ENCODE assay signal across 8 cellular contexts in genomic region chr19:50511069-50511822, GRCh38. TPM values are rescaled to one million over a fixed set of nuclear protein-coding genes. Genes with fewer than 3 reads are reported as not detected.
A peak's percentile ranks its signal among the peaks of the same experiment; 100 is the strongest.
DNase-seq lines count a peak whose midpoint lies in the region; ATAC-seq and TF ChIP-seq lines count a peak whose summit lies in the region.

Gene JOSD2 (minus strand): TSS chr19:50511191. CDS start chr19:50510431, 760 bp downstream.

- no peaks in the 10 kb centered on the region for H3K9me3 ChIP-seq in PC-3 (ENCODE audit: low read length)
- no peaks in the 10 kb centered on the region for H3K9me3 ChIP-seq in mononuclear cell (ENCODE audit: low read depth, low read length)

- H3K27ac ChIP-seq in PC-3 (ENCODE audit: low read length): peak within 1 kb of the TSS; percentile 20

- no peaks in the 10 kb centered on the region for H3F3A ChIP-seq in PC-3 (ENCODE audit: low read length, unreplicated experiment)

- TF ChIP-seq CTCF in PC-3 (conservative IDR thresholded peaks at IDR 0.05; ENCODE audit: low read depth, low read length) (no peak), epithelial cell of esophagus (IDR thresholded peaks at IDR 0.05; ENCODE audit: insufficient read depth, low read depth, low read length, missing control alignments) (no peak)

- no peaks in the 10 kb centered on the region for H3K36me3 ChIP-seq in PC-3 (ENCODE audit: low read depth, low read length)

- no peak for TF ChIP-seq RAD21 in Ishikawa (IDR thresholded peaks at IDR 0.05; ENCODE audit: low read depth)

- DNase-seq in DMS 273 treated with DMSO at 0.1 percent for 48 hours (lab: John Stamatoyannopoulos, UW) (peak; percentile 97), PC-3 (peak; percentile 99), activated T-cell treated with anti-CD3 and anti-CD28 coated beads for 48 hours (ENCODE audit: low read depth) (peak; percentile 94), epithelial cell of esophagus (ENCODE audit: low read depth) (peak; percentile 99)
- DNase-seq in stimulated activated CD8-positive, alpha-beta memory T cell treated with anti-CD3 and anti-CD28 coated beads, Interleukin-4, amount 100 ng/mL, for 1 hour (ENCODE audit: low read depth in 2 of 2, low spot score in 1 of 2): peak; percentile 92

- H3K9ac ChIP-seq in PC-3 (ENCODE audit: low read length): peak within 1 kb of the TSS; percentile 83

- H2AFZ ChIP-seq in PC-3 (ENCODE audit: low read length): peak within 1 kb of the TSS; percentile 80

- intact Hi-C loops in PC-3 (cut with micrococcal nuclease): loop anchor here (1.0 kb wide), 2 partner anchors 135 to 182 kb away; partner anchors contain the start of genes KCNC3 and NR1H2

- no peaks in the 10 kb centered on the region for H3K9me2 ChIP-seq in PC-3 (replicated peaks; ENCODE audit: low read length)

- no TSS peak for BruUV-seq in PC-3 (replicated peaks; lab: Mats Ljungman, UMichigan)

- H3K4me2 ChIP-seq in PC-3 (ENCODE audit: low read length): peak within 1 kb of the TSS; percentile 90

- H3K27me3 ChIP-seq in PC-3 (ENCODE audit: low read length): no peaks in the 10 kb centered on the region
- H3K27me3 ChIP-seq in mononuclear cell (ENCODE audit: insufficient read depth, low read length): no peaks in the 10 kb centered on the region

- no peaks in the 10 kb centered on the region for H4K20me1 ChIP-seq in PC-3 (ENCODE audit: low read length)

- POLR2A ChIA-PET in PC-3 (lab: Charles Lee; ENCODE audit: unreplicated experiment): interaction anchor here (0.5 to 0.6 kb wide), 6 partner anchors 135 to 328 kb away, joined by 3 to 8 read pairs (median 4); partner anchors contain the start of genes MYH14 and NR1H2

- H3K4me1 ChIP-seq in PC-3 (ENCODE audit: insufficient read depth, low read length): 0 out of 2 replicates have a peak, but pooled peaks cover 7% of the 10 kb centered on the region
- H3K4me1 ChIP-seq in mononuclear cell (ENCODE audit: insufficient read depth, low read length): peaks cover 10% of the 10 kb centered on the region

- no peak for TF ChIP-seq EP300 in Ishikawa (IDR thresholded peaks at IDR 0.05; ENCODE audit: borderline replicate concordance)

- ATAC-seq in GM21529 (IDR thresholded peaks at IDR 0.05; ENCODE audit: unreplicated experiment) (peak; percentile 83), PC-3 (peak; percentile 98)

- H3K79me2 ChIP-seq in PC-3 (ENCODE audit: low read length): 0 out of 2 replicates have a peak, but pooled peaks cover 3% of the 10 kb centered on the region

- CTCF ChIA-PET in PC-3 (lab: Charles Lee): interaction anchor here (0.6 to 0.7 kb wide), 4 partner anchors 121 to 261 kb away, joined by 3 to 6 read pairs (median 5); no protein-coding TSS in a partner anchor

- H3K4me3 ChIP-seq in PC-3 (ENCODE audit: low read length): peak within 1 kb of the TSS; percentile 84
- H3K4me3 ChIP-seq in epithelial cell of esophagus (ENCODE audit: low read length): peak within 1 kb of the TSS; percentile 73
- H3K4me3 ChIP-seq in mononuclear cell (ENCODE audit: low read length): peak within 1 kb of the TSS; percentile 56

TF ChIP-seq in Ishikawa, 13 proteins besides CTCF, POLR2A, EP300 and RAD21:
- TF ChIP-seq CREB1 (IDR thresholded peaks at IDR 0.05; ENCODE audit: low read depth) (peak; percentile 99), EGR1 (IDR thresholded peaks at IDR 0.05) (no peak), TEAD4 (IDR thresholded peaks at IDR 0.05) (peak; percentile 32; the same call in 1 of the 2 replicates), TCF12 (IDR thresholded peaks at IDR 0.05; ENCODE audit: low read depth) (peak; percentile 78), NFIC (IDR thresholded peaks at IDR 0.05) (0 out of 2 replicates have a peak, but pooled peaks have one; percentile 29), YY1 (IDR thresholded peaks at IDR 0.05; ENCODE audit: low read depth) (peak; percentile 54; the same call in 1 of the 2 replicates), ZBTB7A (IDR thresholded peaks at IDR 0.05; ENCODE audit: low read depth) (peak; percentile 82), MAX (IDR thresholded peaks at IDR 0.05) (peak; percentile 94), TAF1 (IDR thresholded peaks at IDR 0.05; ENCODE audit: low read depth) (no peak), USF1 (IDR thresholded peaks at IDR 0.05) (peak; percentile 77), FOXM1 (IDR thresholded peaks at IDR 0.05; ENCODE audit: borderline replicate concordance, low read depth) (no peak), CEBPB (IDR thresholded peaks at IDR 0.05) (no peak)
- TF ChIP-seq, protein P1, sequence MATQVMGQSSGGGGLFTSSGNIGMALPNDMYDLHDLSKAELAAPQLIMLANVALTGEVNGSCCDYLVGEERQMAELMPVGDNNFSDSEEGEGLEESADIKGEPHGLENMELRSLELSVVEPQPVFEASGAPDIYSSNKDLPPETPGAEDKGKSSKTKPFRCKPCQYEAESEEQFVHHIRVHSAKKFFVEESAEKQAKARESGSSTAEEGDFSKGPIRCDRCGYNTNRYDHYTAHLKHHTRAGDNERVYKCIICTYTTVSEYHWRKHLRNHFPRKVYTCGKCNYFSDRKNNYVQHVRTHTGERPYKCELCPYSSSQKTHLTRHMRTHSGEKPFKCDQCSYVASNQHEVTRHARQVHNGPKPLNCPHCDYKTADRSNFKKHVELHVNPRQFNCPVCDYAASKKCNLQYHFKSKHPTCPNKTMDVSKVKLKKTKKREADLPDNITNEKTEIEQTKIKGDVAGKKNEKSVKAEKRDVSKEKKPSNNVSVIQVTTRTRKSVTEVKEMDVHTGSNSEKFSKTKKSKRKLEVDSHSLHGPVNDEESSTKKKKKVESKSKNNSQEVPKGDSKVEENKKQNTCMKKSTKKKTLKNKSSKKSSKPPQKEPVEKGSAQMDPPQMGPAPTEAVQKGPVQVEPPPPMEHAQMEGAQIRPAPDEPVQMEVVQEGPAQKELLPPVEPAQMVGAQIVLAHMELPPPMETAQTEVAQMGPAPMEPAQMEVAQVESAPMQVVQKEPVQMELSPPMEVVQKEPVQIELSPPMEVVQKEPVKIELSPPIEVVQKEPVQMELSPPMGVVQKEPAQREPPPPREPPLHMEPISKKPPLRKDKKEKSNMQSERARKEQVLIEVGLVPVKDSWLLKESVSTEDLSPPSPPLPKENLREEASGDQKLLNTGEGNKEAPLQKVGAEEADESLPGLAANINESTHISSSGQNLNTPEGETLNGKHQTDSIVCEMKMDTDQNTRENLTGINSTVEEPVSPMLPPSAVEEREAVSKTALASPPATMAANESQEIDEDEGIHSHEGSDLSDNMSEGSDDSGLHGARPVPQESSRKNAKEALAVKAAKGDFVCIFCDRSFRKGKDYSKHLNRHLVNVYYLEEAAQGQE (IDR thresholded peaks at IDR 0.05; ENCODE audit: low read depth): no peak

RNA-seq across cellular contexts. Expression of gene JOSD2, which starts in this region (rescaled TPM):
- total RNA-seq in PC-3 (2014; rRNA removed) (60.8 and 71.5 TPM in 2 replicates), mononuclear cell (8.4 TPM)

Comparison
In these comparisons a context has a peak if more than half of its experiments do, and no peak if none do; other contexts are left out.
1. Peak in every context shown above with its lines: DNase-seq, ATAC-seq, H3K4me3 ChIP-seq and H3K27ac ChIP-seq.